In genomic region chr12:117857632-117858274, GRCh38 we compare ENCODE assay signal across 9 cellular contexts.
DNase-seq lines count a peak whose midpoint lies in the region; ATAC-seq, FAIRE-seq and TF ChIP-seq lines count a peak whose summit lies in the region.
"Had no signal": no experiment of that assay in that cellular context is flagged by ENCODE, and none has a peak within 500 bp of the region (broad histone marks: within the 10 kb centered on the region; RNA-seq: fewer than 3 reads in every experiment).

No MANE protein-coding gene starts in this region.

- H3K27me3 ChIP-seq in CD8-positive, alpha-beta T cell (ENCODE audit: insufficient read depth, low read length), result no peaks in the 10 kb centered on the region
- no peaks in the 10 kb centered on the region for H3K27me3 ChIP-seq in HAP-1 (ENCODE audit: low read depth)
- no peaks in the 10 kb centered on the region for H3K27me3 ChIP-seq in Panc1 (ENCODE audit: control insufficient read depth, insufficient read depth, low read length)
- no peaks in the 10 kb centered on the region for H3K27me3 ChIP-seq in right atrium auricular region

- in situ Hi-C loops in HAP-1 (cut with MboI; ENCODE audit: low sequenced_read_pairs), result loop anchor here (10.0 to 25.0 kb wide), 2 partner anchors 530 to 643 kb away; partner anchors contain the start of gene SUDS3
- in situ Hi-C loops in Panc1 (cut with HindIII; ENCODE audit: low pct_unique_long_range_greater_than_20kb, low sequenced_read_pairs), result no loop called here

- peaks cover 4% of the 10 kb centered on the region for H3K9me3 Mint-ChIP-seq in CD8-positive, alpha-beta T cell

- DNase-seq in CD8-positive, alpha-beta T cell, result peak in 4 of 7 experiments; percentile 15 to 54 (median 38)
- DNase-seq in HAP-1 (ENCODE audit: low spot score in 2 of 2) (peak; percentile 36 to 67), Panc1 (ENCODE audit: low read depth, low spot score) (no peak), right atrium auricular region (ENCODE audit: low spot score) (no peak), HTR-8/SVneo (ENCODE audit: insufficient read length, low spot score) (no peak)
- DNase-seq in activated T-helper 9 cell treated with anti-CD3 and anti-CD28 coated beads, Interleukin-2, amount 50 U/mL, for 16 hours (ENCODE audit: low read depth), result peak; percentile 23
- DNase-seq in stimulated activated CD4-positive, alpha-beta T cell treated with anti-CD3 and anti-CD28 coated beads, Interleukin-2, amount 100 ng/mL, for 24 hours, result peak; percentile 64 to 70

- H3K27me3 Mint-ChIP-seq in CD8-positive, alpha-beta T cell (ENCODE audit: low read depth), result no peaks in the 10 kb centered on the region

- no peaks in the 10 kb centered on the region for H3K4me1 ChIP-seq in CD8-positive, alpha-beta T cell (ENCODE audit: insufficient read depth, low read length)
- H3K4me1 ChIP-seq in HAP-1 (no peaks in the 10 kb centered on the region), Panc1 (ENCODE audit: control insufficient read depth, insufficient read depth, low read length) (no peaks in the 10 kb centered on the region), right atrium auricular region (no peaks in the 10 kb centered on the region)

- no peak for FAIRE-seq in HTR-8/SVneo (lab: Jason Lieb, UNC)

- H3K36me3 Mint-ChIP-seq in CD8-positive, alpha-beta T cell, result no peaks in the 10 kb centered on the region

- H3K27ac Mint-ChIP-seq in CD8-positive, alpha-beta T cell, result no peak overlapping the region

- H3K9me3 ChIP-seq in CD8-positive, alpha-beta T cell (ENCODE audit: low read length), result no peaks in the 10 kb centered on the region
- no peaks in the 10 kb centered on the region for H3K9me3 ChIP-seq in HAP-1
- no peaks in the 10 kb centered on the region for H3K9me3 ChIP-seq in Panc1 (ENCODE audit: control insufficient read depth, insufficient read depth, low read depth, low read length)
- H3K9me3 ChIP-seq in right atrium auricular region, result peaks cover 0 to 6% of the 10 kb centered on the region in 2 donors

- H3K4me3 ChIP-seq in CD8-positive, alpha-beta T cell (ENCODE audit: low read depth, low read length), result no peak overlapping the region
- H3K4me3 ChIP-seq in HAP-1 (no peak overlapping the region), Panc1 (ENCODE audit: low read depth in 2 of 2, low read length in 2 of 2) (no peak overlapping the region), right atrium auricular region (no peak overlapping the region)
- H3K4me3 ChIP-seq: skin epidermis had no signal

- POLR2A ChIA-PET in CD8-positive, alpha-beta T cell (lab: Charles Lee), result no interaction called here
- POLR2A ChIA-PET in Panc1 (lab: Charles Lee), result no interaction called here

- intact Hi-C loops in CD8-positive, alpha-beta T cell (cut with DNase I, micrococcal nuclease), result no loop called here
- intact Hi-C loops in Panc1 (cut with micrococcal nuclease; ENCODE audit: unreplicated experiment), result loop anchor here (5.0 kb wide), 1 partner anchor 645 kb away; no protein-coding TSS in a partner anchor

- H3K4me1 Mint-ChIP-seq in CD8-positive, alpha-beta T cell (ENCODE audit: low read depth), result no peaks in the 10 kb centered on the region

- CTCF ChIA-PET in CD8-positive, alpha-beta T cell (lab: Charles Lee), result interaction anchor here (0.9 to 3.2 kb wide), 7 partner anchors 8 to 104 kb away, joined by 3 to 14 read pairs (median 8); no protein-coding TSS in a partner anchor
- CTCF ChIA-PET in Panc1 (lab: Charles Lee), result interaction anchor here (0.6 to 2.4 kb wide), 10 partner anchors 12 to 645 kb away, joined by 3 to 11 read pairs (median 4); partner anchors contain the start of gene NOS1

- ATAC-seq in CD8-positive, alpha-beta T cell, result no peak
- ATAC-seq in Panc1 (peak; percentile 50; the same call in 1 of the 2 replicates), GM19023 (IDR thresholded peaks at IDR 0.05; ENCODE audit: unreplicated experiment) (no peak)

- no TSS peak for BruUV-seq in Panc1 (replicated peaks; lab: Mats Ljungman, UMichigan)

- H3K4me3 Mint-ChIP-seq in CD8-positive, alpha-beta T cell, result no peak overlapping the region

- no peaks in the 10 kb centered on the region for H3K36me3 ChIP-seq in CD8-positive, alpha-beta T cell (ENCODE audit: insufficient read depth, low read length)
- H3K36me3 ChIP-seq in HAP-1 (replicated peaks) (no peaks in the 10 kb centered on the region), Panc1 (ENCODE audit: control insufficient read depth, insufficient read depth, low read length) (no peaks in the 10 kb centered on the region), right atrium auricular region (no peaks in the 10 kb centered on the region)

- TF ChIP-seq CTCF in CD8-positive, alpha-beta T cell (IDR thresholded peaks at IDR 0.05), result peak; percentile 63
- TF ChIP-seq CTCF in Panc1 (IDR thresholded peaks at IDR 0.05), result peak; percentile 83
- peak; percentile 29 to 65 for TF ChIP-seq CTCF in right atrium auricular region (IDR thresholded peaks at IDR 0.05)

- no peak overlapping the region for H3K27ac ChIP-seq in CD8-positive, alpha-beta T cell (ENCODE audit: low read depth, low read length)
- H3K27ac ChIP-seq in Panc1 (ENCODE audit: low read length) (no peak overlapping the region), right atrium auricular region (no peak overlapping the region)
- H3K27ac ChIP-seq: skin epidermis had no signal

Comparison
In these comparisons a context has a peak if more than half of its experiments do, and no peak if none do; other contexts are left out.
1. DNase-seq: peak in CD8-positive, alpha-beta T cell (4 of 7), HAP-1 (2 of 2), activated T-helper 9 cell treated with anti-CD3 and anti-CD28 coated beads, Interleukin-2, amount 50 U/mL, for 16 hours (single experiment) and stimulated activated CD4-positive, alpha-beta T cell treated with anti-CD3 and anti-CD28 coated beads, Interleukin-2, amount 100 ng/mL, for 24 hours (2 of 2); none in Panc1 (single experiment), right atrium auricular region (single experiment) and HTR-8/SVneo (single experiment).
2. Peak in every context shown above with its lines, with median percentiles within 50 percentile points of each other: CTCF ChIP-seq.